Comparison of ENCODE assay signal across 8 cellular contexts in the genomic region with DNA sequence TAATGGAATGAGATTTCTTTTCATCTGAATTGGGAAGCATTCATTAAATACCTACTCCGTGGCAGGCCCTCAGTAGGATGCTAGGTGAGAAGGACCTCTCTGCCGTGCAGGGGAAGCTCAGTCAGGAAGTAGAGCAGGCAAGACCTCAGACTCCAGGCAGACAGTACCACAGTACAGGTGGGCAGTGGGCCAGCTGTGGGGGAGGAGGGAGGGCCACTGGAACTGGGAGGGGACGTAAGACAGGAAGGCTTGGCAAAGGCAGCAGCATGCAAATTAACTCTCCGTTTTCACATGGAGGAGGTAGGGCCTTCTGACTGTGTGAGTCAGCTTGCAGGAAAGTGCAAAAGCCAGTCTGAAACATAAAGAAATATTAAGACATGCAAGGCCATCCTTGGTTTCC.
A peak's percentile ranks its signal among the peaks of the same experiment; 100 is the strongest.
DNase-seq lines count a peak whose midpoint lies in the region; TF ChIP-seq lines count a peak whose summit lies in the region.

No MANE protein-coding gene starts in this region.

- DNase-seq in AG10803 (ENCODE audit: low read depth), result peak; percentile 65
- peak; percentile 32 for DNase-seq in HFF-Myc (ENCODE audit: extremely low read depth, low read depth)
- DNase-seq in NCI-H82 treated with DMSO at 0.1 percent for 48 hours (lab: John Stamatoyannopoulos, UW; ENCODE audit: unreplicated experiment), result peak; percentile 38
- peak; percentile 31 for DNase-seq in fibroblast of gingiva (ENCODE audit: low read depth)
- DNase-seq in posterior cingulate gyrus, result peak in 9 of 10 donors; percentile 29 to 90 (median 50)
- no peak for DNase-seq in putamen (ENCODE audit: low spot score)
- DNase-seq in NOMO-1 (lab: John Stamatoyannopoulos, UW; ENCODE audit: unreplicated experiment in 2 of 2), result no peak
- no peak for DNase-seq in midbrain (lab: John Stamatoyannopoulos, UW)

- intact Hi-C loops in posterior cingulate gyrus (cut with DNase I), result no loop called here

- H3K4me3 ChIP-seq in AG10803 (ENCODE audit: low read length) (no peak overlapping the region), HFF-Myc (replicated peaks; ENCODE audit: low read depth, low read length) (no peak overlapping the region)

- no peak for TF ChIP-seq CTCF in AG10803 (conservative IDR thresholded peaks at IDR 0.05; ENCODE audit: low read length)
- TF ChIP-seq CTCF in HFF-Myc (IDR thresholded peaks at IDR 0.05; ENCODE audit: low read depth, low read length, missing control alignments), result no peak

Comparison
In these comparisons a context has a peak if more than half of its experiments do, and no peak if none do; other contexts are left out.
1. DNase-seq: peak in AG10803 (single experiment), HFF-Myc (single experiment), NCI-H82 treated with DMSO at 0.1 percent for 48 hours (single experiment), fibroblast of gingiva (single experiment) and posterior cingulate gyrus (9 of 10); none in putamen (single experiment), NOMO-1 (0 of 2) and midbrain (single experiment).